Comparison of ENCODE assay signal across 17 cellular contexts in the genomic region with DNA sequence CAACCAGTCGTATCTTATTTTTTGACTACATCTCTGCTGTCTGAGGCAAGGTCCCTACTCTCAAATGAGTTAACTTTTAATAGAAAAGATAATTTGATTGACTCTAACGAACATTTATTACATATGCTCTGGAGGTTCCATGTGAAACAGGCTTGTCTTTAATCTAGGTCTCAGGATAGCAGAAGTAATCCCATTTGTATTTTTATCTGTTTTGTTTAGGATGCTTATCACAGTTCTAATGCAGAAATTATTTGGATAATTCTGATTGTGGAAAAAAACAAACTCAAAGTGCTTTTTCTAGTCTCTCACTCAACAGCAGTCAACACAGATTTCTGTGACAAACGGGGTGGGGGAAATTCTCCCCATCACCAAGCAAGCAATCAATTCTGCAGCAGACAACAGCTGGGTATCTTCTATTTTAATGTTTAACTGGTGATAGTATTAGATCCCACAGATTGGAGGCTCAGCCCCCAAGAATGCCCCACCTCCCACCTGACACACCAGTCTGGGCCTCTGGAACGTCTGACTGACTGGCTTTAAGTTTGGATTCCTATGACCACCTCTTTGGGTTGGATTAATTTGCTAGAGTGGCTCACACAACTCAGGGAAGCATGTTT.
"Had no signal": no experiment of that assay in that cellular context is flagged by ENCODE, and none has a peak within 500 bp of the region (broad histone marks: within the 10 kb centered on the region; RNA-seq: fewer than 3 reads in every experiment).

No MANE protein-coding gene starts in this region.

- H3K27me3 Mint-ChIP-seq: activated naive CD8-positive, alpha-beta T cell treated with anti-CD3 and anti-CD28 coated beads, Interleukin-2, amount 50 U/mL, for 24 hours had no signal

- H3K27me3 ChIP-seq: ascending aorta, breast epithelium, pancreas, SJSA1, suprapubic skin had no signal

- H3K9me3 ChIP-seq: ascending aorta, breast epithelium, pancreas, SJSA1, suprapubic skin had no signal

- H3K27ac Mint-ChIP-seq: activated naive CD4-positive, alpha-beta T cell treated with anti-CD3 and anti-CD28 coated beads for 36 hours; activated naive CD8-positive, alpha-beta T cell treated with anti-CD3 and anti-CD28 coated beads, Interleukin-2, amount 50 U/mL, for 24 hours; activated T-helper 2 cell treated with anti-CD3 and anti-CD28 coated beads, Interferon-gamma antibody, Interleukin-2, Interleukin-4, amounts not matched to agents 10 μg/mL and 5 μg/mL and 100 μg/mL, durations not matched to agents 14 hours and 24 hours and 36 hours had no signal

- ATAC-seq: activated naive CD8-positive, alpha-beta T cell treated with anti-CD3 and anti-CD28 coated beads, Interleukin-2, amount 50 U/mL, for 24 hours; stimulated activated naive CD8-positive, alpha-beta T cell treated with anti-CD3 and anti-CD28 coated beads, Interleukin-15, Interleukin-2, amounts not matched to agents 100 U/mL and 50 U/mL, for 24 hours had no signal

- H3K27ac ChIP-seq: breast epithelium, pancreas, SJSA1, skin epidermis, suprapubic skin had no signal

- H3K4me3 Mint-ChIP-seq: activated naive CD4-positive, alpha-beta T cell treated with anti-CD3 and anti-CD28 coated beads for 36 hours; activated naive CD8-positive, alpha-beta T cell treated with anti-CD3 and anti-CD28 coated beads, Interleukin-2, amount 50 U/mL, for 24 hours; mesothelial cell of epicardium had no signal

- H3K4me3 ChIP-seq: ascending aorta, breast epithelium, pancreas, SJSA1, skin epidermis, suprapubic skin had no signal

- H3K36me3 Mint-ChIP-seq: mesothelial cell of epicardium had no signal

- H3K36me3 ChIP-seq: ascending aorta, breast epithelium, pancreas, SJSA1, suprapubic skin had no signal

- H3K4me1 ChIP-seq: ascending aorta, breast epithelium, pancreas, SJSA1, suprapubic skin had no signal

- DNase-seq: activated CD4-positive, alpha-beta T cell treated with anti-CD3 and anti-CD28 coated beads, Interleukin-2, amount 50 U/mL, for 4 hours; activated CD4-positive, CD25-positive, alpha-beta regulatory T cell treated with anti-CD3 and anti-CD28 coated beads, Interleukin-2, amount 50 U/mL, for 72 hours; activated naive CD4-positive, alpha-beta T cell treated with anti-CD3 and anti-CD28 coated beads for 36 hours; activated naive CD8-positive, alpha-beta T cell treated with anti-CD3 and anti-CD28 coated beads, Interleukin-2, amount 50 U/mL, for 24 hours; erythroblast; hypothalamus; pancreas; stimulated activated CD4-positive, alpha-beta T cell treated with anti-CD3 and anti-CD28 coated beads, Interleukin-15, amount 100 ng/mL, for 24 hours; stimulated activated CD4-positive, alpha-beta T cell treated with anti-CD3 and anti-CD28 coated beads, Interleukin-4, amount 100 ng/mL, for 24 hours; stimulated activated naive CD8-positive, alpha-beta T cell treated with anti-CD3 and anti-CD28 coated beads, Interleukin-15, Interleukin-2, amounts not matched to agents 100 U/mL and 50 U/mL, for 24 hours had no signal
